Comparison of ENCODE assay signal across 12 cellular contexts in the genomic region with DNA sequence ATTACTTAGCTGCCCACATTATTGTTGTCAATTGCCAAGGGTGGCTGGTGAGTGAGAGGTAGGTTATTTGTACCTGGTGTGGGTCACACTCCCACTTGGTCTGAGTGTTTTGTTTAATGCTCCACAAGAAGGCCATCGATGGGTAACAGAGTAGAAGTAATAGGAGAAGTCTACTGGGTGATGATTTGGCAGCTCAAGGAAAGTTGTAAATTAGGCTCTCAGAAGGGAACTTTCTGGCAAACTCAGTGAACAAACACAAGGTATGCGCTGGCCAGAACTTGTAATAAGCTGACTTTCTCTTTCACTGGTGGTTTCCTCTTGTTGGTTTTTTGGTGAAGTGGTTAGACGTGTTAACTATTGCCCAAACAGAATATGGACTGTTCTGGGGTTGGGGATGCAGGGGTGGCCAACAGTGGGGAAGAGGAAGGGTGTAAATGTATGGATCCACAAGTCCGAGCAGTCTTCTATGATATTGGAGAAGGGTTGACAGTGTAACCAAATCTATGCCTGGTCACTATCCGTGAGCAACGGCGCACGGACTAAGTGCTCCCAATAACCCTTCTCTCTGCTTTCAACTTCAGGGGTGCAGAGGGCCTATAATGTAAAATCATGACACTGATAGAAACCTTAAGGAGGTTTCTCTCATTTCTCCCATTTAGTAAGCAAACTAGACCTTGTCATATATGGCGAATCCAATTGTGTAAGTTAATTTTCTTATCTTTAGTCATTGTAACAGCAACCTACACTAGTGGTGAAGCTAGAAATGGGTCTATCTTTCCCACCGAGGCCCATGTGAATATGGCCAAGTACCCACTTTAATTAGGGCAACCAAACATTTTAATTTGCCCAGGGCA.
DNase-seq lines count a peak whose midpoint lies in the region; ATAC-seq, FAIRE-seq and TF ChIP-seq lines count a peak whose summit lies in the region.
"Had no signal": no experiment of that assay in that cellular context is flagged by ENCODE, and none has a peak within 500 bp of the region (broad histone marks: within the 10 kb centered on the region; RNA-seq: fewer than 3 reads in every experiment).

No MANE protein-coding gene starts in this region.

- H2BK15ac ChIP-seq in mesenchymal stem cell (ENCODE audit: low read depth, poor library complexity, severe bottlenecking), result no peak overlapping the region

- DNase-seq in MV-4-11 (lab: John Stamatoyannopoulos, UW), result peak; percentile 90
- peak; percentile 75 for DNase-seq in renal cortical epithelial cell (ENCODE audit: low read depth)
- DNase-seq in GM13976 (ENCODE audit: low spot score), result no peak
- no peak for DNase-seq in mesenchymal stem cell
- DNase-seq in stimulated activated CD8-positive, alpha-beta memory T cell treated with anti-CD3 and anti-CD28 coated beads, Interleukin-4, amount 100 ng/mL, for 48 hours, result no peak
- DNase-seq in RCC 7860 (ENCODE audit: low spot score), result no peak
- DNase-seq: activated CD8-positive, alpha-beta memory T cell treated with anti-CD3 and anti-CD28 coated beads for 24 hours; amygdala had no signal

- H3K4ac ChIP-seq in mesenchymal stem cell (ENCODE audit: low read depth in 1 of 2, low read length in 2 of 2), result no peak overlapping the region

- H3K79me1 ChIP-seq in mesenchymal stem cell (replicated peaks; ENCODE audit: low read length, poor library complexity, severe bottlenecking), result no peaks in the 10 kb centered on the region

- H2AK5ac ChIP-seq in mesenchymal stem cell (ENCODE audit: low read length, severe bottlenecking), result no peak overlapping the region

- in situ Hi-C loops in GM13976 (cut with MboI; ENCODE audit: low sequenced_read_pairs, unreplicated experiment), result no loop called here

- H2BK120ac ChIP-seq in mesenchymal stem cell (ENCODE audit: low read depth, low read length), result no peak overlapping the region

- H2BK12ac ChIP-seq in mesenchymal stem cell (ENCODE audit: low read length in 2 of 2), result no peak overlapping the region

- H2AFZ ChIP-seq in mesenchymal stem cell (ENCODE audit: low read depth, low read length), result no peak overlapping the region

- peaks cover 6% of the 10 kb centered on the region for H3K4me1 ChIP-seq in mesenchymal stem cell (ENCODE audit: control insufficient read depth, insufficient read depth, low read depth, low read length)

- H3K14ac ChIP-seq in mesenchymal stem cell (ENCODE audit: low read length in 2 of 2), result no peak overlapping the region

- no peak overlapping the region for H3K27ac ChIP-seq in mesenchymal stem cell (ENCODE audit: low read length, poor library complexity, severe bottlenecking)
- H3K27ac ChIP-seq: suprapubic skin had no signal

- H3K18ac ChIP-seq in mesenchymal stem cell (ENCODE audit: low read depth in 1 of 2, low read length in 2 of 2), result no peak overlapping the region

- no peaks in the 10 kb centered on the region for H3K9me3 ChIP-seq in mesenchymal stem cell (ENCODE audit: control insufficient read depth, low read length)
- H3K9me3 ChIP-seq: suprapubic skin had no signal

- H3K9ac ChIP-seq in mesenchymal stem cell (ENCODE audit: low read length), result no peak overlapping the region

- no peak for TF ChIP-seq CTCF in GM13976 (IDR thresholded peaks at IDR 0.05; ENCODE audit: borderline replicate concordance, control extremely low read depth, extremely low read depth, insufficient read depth, missing control alignments)

- H3K4me3 ChIP-seq in mesenchymal stem cell (ENCODE audit: insufficient read depth in 1 of 2, low read depth in 1 of 2, low read length in 2 of 2), result no peak overlapping the region
- H3K4me3 ChIP-seq: suprapubic skin had no signal

- no peaks in the 10 kb centered on the region for H3K36me3 ChIP-seq in mesenchymal stem cell (ENCODE audit: control insufficient read depth in 1 of 2, insufficient read depth in 2 of 2, low read depth in 1 of 2, low read length in 2 of 2)
- H3K36me3 ChIP-seq: suprapubic skin had no signal

- no peak for FAIRE-seq in RCC 7860 (lab: Jason Lieb, UNC)
- FAIRE-seq: endothelial cell of umbilical vein had no signal

- no peak overlapping the region for H3K4me2 ChIP-seq in mesenchymal stem cell (ENCODE audit: low read length, poor library complexity, severe bottlenecking)

- 95% methylated on average over 10 of the region's 10 CpGs for WGBS in mesenchymal stem cell

- H2BK5ac ChIP-seq in mesenchymal stem cell (ENCODE audit: low read depth, low read length, poor library complexity, severe bottlenecking), result no peak overlapping the region

- no peak overlapping the region for H4K91ac ChIP-seq in mesenchymal stem cell (ENCODE audit: low read length)

- H4K8ac ChIP-seq in mesenchymal stem cell (ENCODE audit: low read length), result no peak overlapping the region

- ATAC-seq in GM19395 (IDR thresholded peaks at IDR 0.05; ENCODE audit: unreplicated experiment) (peak; percentile 68), HG02840 (IDR thresholded peaks at IDR 0.05; ENCODE audit: low FRiP score, unreplicated experiment) (peak; percentile 50)

- H3K23ac ChIP-seq in mesenchymal stem cell (ENCODE audit: low read length in 2 of 2), result no peak overlapping the region

- no peaks in the 10 kb centered on the region for H3K27me3 ChIP-seq in mesenchymal stem cell (ENCODE audit: control insufficient read depth in 1 of 2, insufficient read depth in 1 of 2, low read length in 2 of 2)
- H3K27me3 ChIP-seq: suprapubic skin had no signal

Comparison
In these comparisons a context has a peak if more than half of its experiments do, and no peak if none do; other contexts are left out.
1. DNase-seq: peak in MV-4-11 (single experiment) and renal cortical epithelial cell (single experiment); none in GM13976 (single experiment), mesenchymal stem cell (single experiment), stimulated activated CD8-positive, alpha-beta memory T cell treated with anti-CD3 and anti-CD28 coated beads, Interleukin-4, amount 100 ng/mL, for 48 hours (single experiment) and RCC 7860 (single experiment).